In the genomic region with DNA sequence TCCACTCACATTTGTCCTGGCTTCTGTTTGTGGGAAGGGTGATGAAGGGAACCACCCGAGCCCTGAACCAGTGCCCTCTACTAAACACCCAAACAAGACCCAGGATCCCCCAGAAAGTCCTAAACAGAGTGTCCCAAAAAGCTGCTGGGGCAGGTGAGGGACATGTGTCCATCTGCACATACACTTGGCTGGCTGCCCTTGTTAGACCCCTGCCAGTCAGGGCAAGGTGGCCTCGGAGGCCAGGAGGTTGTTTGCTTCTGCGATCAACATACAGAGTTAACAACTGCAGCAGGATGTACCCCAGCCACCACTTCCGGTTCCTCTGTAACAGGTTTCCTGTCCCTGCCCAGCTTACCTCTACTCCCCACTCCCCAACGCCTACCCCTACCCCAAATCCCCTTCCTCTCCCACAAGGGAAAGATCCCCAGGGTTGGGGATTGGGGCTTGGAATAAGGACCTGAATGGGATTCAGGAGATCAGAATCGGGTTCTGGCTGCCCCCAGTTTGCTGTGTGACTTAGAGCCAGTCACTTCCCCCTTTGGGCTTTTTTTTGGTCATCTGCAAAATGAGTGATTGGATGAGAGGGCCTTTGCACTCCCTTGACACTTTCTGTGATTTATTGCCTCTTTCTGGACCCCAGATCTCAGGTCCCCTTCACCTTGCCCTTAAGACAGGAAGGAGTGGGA, we compare ENCODE assay signal across 7 cellular contexts. TPM values are rescaled to one million over a fixed set of nuclear protein-coding genes. Genes with fewer than 3 reads are reported as not detected.
A peak's percentile ranks its signal among the peaks of the same experiment; 100 is the strongest.
DNase-seq lines count a peak whose midpoint lies in the region; ATAC-seq, FAIRE-seq and TF ChIP-seq lines count a peak whose summit lies in the region.

No MANE protein-coding gene starts in this region.

- H3K4me1 Mint-ChIP-seq in activated CD4-positive, alpha-beta T cell treated with anti-CD3 and anti-CD28 coated beads, Interleukin-2, amount 10 ng/mL, durations not matched to agents 7 days and 5 days, result peaks cover 89% of the 10 kb centered on the region
- H3K4me1 Mint-ChIP-seq in stimulated activated naive CD8-positive, alpha-beta T cell treated with anti-CD3 and anti-CD28 coated beads, Interleukin-15, Interleukin-2, amounts not matched to agents 100 ng/mL and 50 ng/mL, for 24 hours (ENCODE audit: low read depth), result peaks cover 91% of the 10 kb centered on the region

- dilution Hi-C loops in endothelial cell of umbilical vein (cut with MboI; ENCODE audit: extremely low pct_ligation_motif_present, low sequenced_read_pairs), result no loop called here

- H3K4me1 ChIP-seq in Karpas-422 (ENCODE audit: low read length), result peaks cover 33% of the 10 kb centered on the region
- H3K4me1 ChIP-seq in endothelial cell of umbilical vein (ENCODE audit: control insufficient read depth, extremely low read depth, insufficient read depth, low read length), result peaks cover 6% of the 10 kb centered on the region

- H4K20me1 ChIP-seq in Karpas-422 (ENCODE audit: insufficient read depth, low read depth, low read length), result no peaks in the 10 kb centered on the region
- no peaks in the 10 kb centered on the region for H4K20me1 ChIP-seq in endothelial cell of umbilical vein (replicated peaks; ENCODE audit: control insufficient read depth, extremely low read depth, insufficient read depth, low read length)

- no peaks in the 10 kb centered on the region for H3K27me3 ChIP-seq in Karpas-422 (ENCODE audit: low read length)
- H3K27me3 ChIP-seq in endothelial cell of umbilical vein (ENCODE audit: control insufficient read depth in 2 of 2, insufficient read depth in 2 of 2, low read length in 2 of 2), result peaks cover 0 to 3% of the 10 kb centered on the region in 2 experiments

- TF ChIP-seq POLR2A in endothelial cell of umbilical vein (IDR thresholded peaks at IDR 0.05; ENCODE audit: low read depth, low read length), result no peak

- CTCF ChIA-PET in activated CD4-positive, alpha-beta T cell treated with anti-CD3 and anti-CD28 coated beads, Interleukin-2, amount 10 ng/mL, durations not matched to agents 7 days and 5 days (lab: Charles Lee), result interaction anchor here (0.6 to 2.5 kb wide), 9 partner anchors 10 to 1972 kb away, joined by 3 to 7 read pairs (median 4); a partner anchor contains a TSS
- CTCF ChIA-PET in endothelial cell of umbilical vein (lab: Charles Lee), result interaction anchor here (1.2 kb wide), 1 partner anchor 14 kb away, joined by 3 read pairs; no protein-coding TSS in a partner anchor

- no TSS peak for BruUV-seq in endothelial cell of umbilical vein (replicated peaks; lab: Mats Ljungman, UMichigan)

- H3K36me3 ChIP-seq in Karpas-422 (ENCODE audit: insufficient read depth, low read length) (peaks cover 8% of the 10 kb centered on the region), endothelial cell of umbilical vein (ENCODE audit: control insufficient read depth in 2 of 2, extremely low read depth in 1 of 2, insufficient read depth in 2 of 2, low read length in 2 of 2) (no peaks in the 10 kb centered on the region)

- H3K9ac ChIP-seq in Karpas-422 (ENCODE audit: low read length), result no peak overlapping the region
- no peak overlapping the region for H3K9ac ChIP-seq in endothelial cell of umbilical vein (replicated peaks; ENCODE audit: extremely low read depth, insufficient read depth, low read length)

- no peak for TF ChIP-seq CTCF in endothelial cell of umbilical vein (IDR thresholded peaks at IDR 0.05; ENCODE audit: extremely low read depth in 1 of 2, insufficient read depth in 1 of 2, low read depth in 1 of 2, low read length in 2 of 2)

- no peak overlapping the region for H3K4me2 ChIP-seq in Karpas-422 (ENCODE audit: low read depth, low read length, poor library complexity, severe bottlenecking)
- H3K4me2 ChIP-seq in endothelial cell of umbilical vein (ENCODE audit: insufficient read depth, low read length), result no peak overlapping the region

- H2AFZ ChIP-seq in Karpas-422 (ENCODE audit: low read length) (no peak overlapping the region), endothelial cell of umbilical vein (ENCODE audit: low read depth, low read length) (peak overlapping the region; percentile 47)

- POLR2A ChIA-PET in activated CD4-positive, alpha-beta T cell treated with anti-CD3 and anti-CD28 coated beads, Interleukin-2, amount 10 ng/mL, durations not matched to agents 7 days and 5 days (lab: Charles Lee), result no interaction called here
- POLR2A ChIA-PET in endothelial cell of umbilical vein (lab: Charles Lee), result no interaction called here

- H3K9me2 ChIP-seq in Karpas-422 (replicated peaks; ENCODE audit: insufficient read depth, low read length), result no peaks in the 10 kb centered on the region

- H3K27ac ChIP-seq in Karpas-422 (ENCODE audit: low read length) (0 out of 2 replicates have a peak overlapping the region, but pooled peaks have one; percentile 8), endothelial cell of umbilical vein (ENCODE audit: insufficient read depth, low read depth, low read length) (no peak overlapping the region)

- peak overlapping the region; percentile 93 for H3K27ac Mint-ChIP-seq in activated CD4-positive, alpha-beta T cell treated with anti-CD3 and anti-CD28 coated beads, Interleukin-2, amount 10 ng/mL, durations not matched to agents 7 days and 5 days
- peak overlapping the region; percentile 92 for H3K27ac Mint-ChIP-seq in stimulated activated naive CD8-positive, alpha-beta T cell treated with anti-CD3 and anti-CD28 coated beads, Interleukin-15, Interleukin-2, amounts not matched to agents 100 ng/mL and 50 ng/mL, for 24 hours

- DNase-seq in Karpas-422 (no peak), endothelial cell of umbilical vein (ENCODE audit: low read depth, low spot score) (no peak), NCI-H128 (lab: John Stamatoyannopoulos, UW; ENCODE audit: unreplicated experiment) (no peak)
- peak; percentile 74 for DNase-seq in activated CD4-positive, alpha-beta T cell treated with anti-CD3 and anti-CD28 coated beads, Interleukin-2, amount 10 ng/mL, durations not matched to agents 7 days and 5 days

- H3K4me3 ChIP-seq in Karpas-422 (ENCODE audit: low read length), result no peak overlapping the region
- no peak overlapping the region for H3K4me3 ChIP-seq in endothelial cell of umbilical vein (replicated peaks in 1 of 3; ENCODE audit: insufficient read depth in 1 of 3, low read depth in 1 of 3, low read length in 3 of 3)

- H3K9me1 ChIP-seq in endothelial cell of umbilical vein (replicated peaks; ENCODE audit: control insufficient read depth, extremely low read depth, insufficient read depth, low read length), result no peaks in the 10 kb centered on the region

- intact Hi-C loops in endothelial cell of umbilical vein (cut with micrococcal nuclease), result no loop called here

- peak overlapping the region; percentile 63 for H3K4me3 Mint-ChIP-seq in activated CD4-positive, alpha-beta T cell treated with anti-CD3 and anti-CD28 coated beads, Interleukin-2, amount 10 ng/mL, durations not matched to agents 7 days and 5 days
- peak overlapping the region; percentile 55 for H3K4me3 Mint-ChIP-seq in stimulated activated naive CD8-positive, alpha-beta T cell treated with anti-CD3 and anti-CD28 coated beads, Interleukin-15, Interleukin-2, amounts not matched to agents 100 ng/mL and 50 ng/mL, for 24 hours

- FAIRE-seq in endothelial cell of umbilical vein (lab: Jason Lieb, UNC), result no peak

- no peaks in the 10 kb centered on the region for H3K9me3 Mint-ChIP-seq in activated CD4-positive, alpha-beta T cell treated with anti-CD3 and anti-CD28 coated beads, Interleukin-2, amount 10 ng/mL, durations not matched to agents 7 days and 5 days
- no peaks in the 10 kb centered on the region for H3K9me3 Mint-ChIP-seq in stimulated activated naive CD8-positive, alpha-beta T cell treated with anti-CD3 and anti-CD28 coated beads, Interleukin-15, Interleukin-2, amounts not matched to agents 100 ng/mL and 50 ng/mL, for 24 hours

- H3K79me2 ChIP-seq in Karpas-422 (ENCODE audit: low read length) (peaks cover 9% of the 10 kb centered on the region), endothelial cell of umbilical vein (ENCODE audit: control insufficient read depth, insufficient read depth, low read length) (no peaks in the 10 kb centered on the region)

- ATAC-seq in GM21825 (IDR thresholded peaks at IDR 0.05; ENCODE audit: unreplicated experiment) (no peak), GM18873 (IDR thresholded peaks at IDR 0.05; ENCODE audit: low FRiP score, unreplicated experiment) (no peak)

- H3K36me3 Mint-ChIP-seq in activated CD4-positive, alpha-beta T cell treated with anti-CD3 and anti-CD28 coated beads, Interleukin-2, amount 10 ng/mL, durations not matched to agents 7 days and 5 days (ENCODE audit: low read depth), result peaks cover 84% of the 10 kb centered on the region
- H3K36me3 Mint-ChIP-seq in stimulated activated naive CD8-positive, alpha-beta T cell treated with anti-CD3 and anti-CD28 coated beads, Interleukin-15, Interleukin-2, amounts not matched to agents 100 ng/mL and 50 ng/mL, for 24 hours (ENCODE audit: low read depth), result peaks cover 88% of the 10 kb centered on the region

- H3K9me3 ChIP-seq in Karpas-422 (ENCODE audit: low read length) (no peaks in the 10 kb centered on the region), endothelial cell of umbilical vein (replicated peaks; ENCODE audit: control insufficient read depth, insufficient read depth, low read length) (no peaks in the 10 kb centered on the region)

- H3K27me3 Mint-ChIP-seq in activated CD4-positive, alpha-beta T cell treated with anti-CD3 and anti-CD28 coated beads, Interleukin-2, amount 10 ng/mL, durations not matched to agents 7 days and 5 days, result no peaks in the 10 kb centered on the region
- H3K27me3 Mint-ChIP-seq in stimulated activated naive CD8-positive, alpha-beta T cell treated with anti-CD3 and anti-CD28 coated beads, Interleukin-15, Interleukin-2, amounts not matched to agents 100 ng/mL and 50 ng/mL, for 24 hours, result no peaks in the 10 kb centered on the region

RNA-seq across cellular contexts. Expression of a gene that starts 13.9 kb away (rescaled TPM):
- total RNA-seq in Karpas-422 (2014; rRNA removed; shearing (Covaris generic); ENCODE audit: low replicate concordance), result 31.3 and 69.9 TPM in 2 replicates
- total RNA-seq in activated CD4-positive, alpha-beta T cell treated with anti-CD3 and anti-CD28 coated beads, Interleukin-2, amount 10 ng/mL, durations not matched to agents 7 days and 5 days, result 100 to 1,000 TPM; 186 to 219 TPM
- total RNA-seq in endothelial cell of umbilical vein, result 0.77 and 1.0 TPM in 2 replicates
- polyA plus RNA-seq in endothelial cell of umbilical vein, result 0.43 and 0.59 TPM in 2 replicates
- polyA plus RNA-seq in endothelial cell of umbilical vein (2011; cell fraction: cytosol; rRNA removed), result 0.36 and 0.49 TPM in 2 replicates
- 2.2 and 2.8 TPM in 2 replicates for polyA plus RNA-seq in endothelial cell of umbilical vein (2011; cell fraction: nucleus; rRNA removed)
- polyA plus RNA-seq in endothelial cell of umbilical vein (2012), result 0.74 and 1.3 TPM in 2 replicates
- polyA minus RNA-seq in endothelial cell of umbilical vein, result 0.41 and 2.6 TPM in 2 replicates
- polyA minus RNA-seq in endothelial cell of umbilical vein (2011; cell fraction: cytosol; rRNA and poly(A)+ RNA removed), result not detected
- 1.0 and 1.3 TPM in 2 replicates for polyA minus RNA-seq in endothelial cell of umbilical vein (2011; cell fraction: nucleus; rRNA and poly(A)+ RNA removed)

RNA-seq across cellular contexts. Expression of a gene that starts 30.8 kb away (rescaled TPM):
- total RNA-seq in Karpas-422 (2014; rRNA removed; shearing (Covaris generic); ENCODE audit: low replicate concordance), result 2.5 and 3.2 TPM in 2 replicates
- total RNA-seq in activated CD4-positive, alpha-beta T cell treated with anti-CD3 and anti-CD28 coated beads, Interleukin-2, amount 10 ng/mL, durations not matched to agents 7 days and 5 days, result 10 to 100 TPM; 24.4 to 25.8 TPM
- 23.4 and 29.2 TPM in 2 replicates for total RNA-seq in endothelial cell of umbilical vein
- polyA plus RNA-seq in endothelial cell of umbilical vein, result 29.2 and 32.5 TPM in 2 replicates
- 18.4 and 22.5 TPM in 2 replicates for polyA plus RNA-seq in endothelial cell of umbilical vein (2011; cell fraction: cytosol; rRNA removed)
- polyA plus RNA-seq in endothelial cell of umbilical vein (2011; cell fraction: nucleus; rRNA removed), result 23.4 and 24.6 TPM in 2 replicates
- polyA plus RNA-seq in endothelial cell of umbilical vein (2012), result 17.6 and 21.9 TPM in 2 replicates
- polyA minus RNA-seq in endothelial cell of umbilical vein, result 21.0 and 22.8 TPM in 2 replicates
- 4.2 TPM for polyA minus RNA-seq in endothelial cell of umbilical vein (2011; cell fraction: cytosol; rRNA and poly(A)+ RNA removed)
- polyA minus RNA-seq in endothelial cell of umbilical vein (2011; cell fraction: nucleus; rRNA and poly(A)+ RNA removed), result 9.3 and 9.5 TPM in 2 replicates

RNA-seq across cellular contexts. Expression of a gene that starts 52.0 kb away (rescaled TPM):
- total RNA-seq in Karpas-422 (2014; rRNA removed; shearing (Covaris generic); ENCODE audit: low replicate concordance), result 24.4 and 40.3 TPM in 2 replicates
- 10 to 100 TPM; 41.1 to 42.4 TPM for total RNA-seq in activated CD4-positive, alpha-beta T cell treated with anti-CD3 and anti-CD28 coated beads, Interleukin-2, amount 10 ng/mL, durations not matched to agents 7 days and 5 days
- 26.7 and 34.6 TPM in 2 replicates for total RNA-seq in endothelial cell of umbilical vein
- polyA plus RNA-seq in endothelial cell of umbilical vein, result 27.9 and 33.3 TPM in 2 replicates
- 18.4 and 20.7 TPM in 2 replicates for polyA plus RNA-seq in endothelial cell of umbilical vein (2011; cell fraction: cytosol; rRNA removed)
- 91.7 and 122 TPM in 2 replicates for polyA plus RNA-seq in endothelial cell of umbilical vein (2011; cell fraction: nucleus; rRNA removed)
- polyA plus RNA-seq in endothelial cell of umbilical vein (2012), result 18.1 and 20.8 TPM in 2 replicates
- polyA minus RNA-seq in endothelial cell of umbilical vein, result 35.4 and 44.9 TPM in 2 replicates
- 9.7 TPM for polyA minus RNA-seq in endothelial cell of umbilical vein (2011; cell fraction: cytosol; rRNA and poly(A)+ RNA removed)
- polyA minus RNA-seq in endothelial cell of umbilical vein (2011; cell fraction: nucleus; rRNA and poly(A)+ RNA removed), result 26.9 and 29.8 TPM in 2 replicates

Comparison
In these comparisons a context has a peak if more than half of its experiments do, and no peak if none do; other contexts are left out.
1. RNA of a gene that starts 13.9 kb away (total RNA-seq): 186 to 219 TPM in activated CD4-positive, alpha-beta T cell treated with anti-CD3 and anti-CD28 coated beads, Interleukin-2, amount 10 ng/mL, durations not matched to agents 7 days and 5 days and 31.3 to 69.9 TPM in Karpas-422; 0.77 to 1.0 TPM in endothelial cell of umbilical vein; every median in the first group is over 10 times any median in the second.